Comparison of ENCODE assay signal across 11 cellular contexts in the genomic region with DNA sequence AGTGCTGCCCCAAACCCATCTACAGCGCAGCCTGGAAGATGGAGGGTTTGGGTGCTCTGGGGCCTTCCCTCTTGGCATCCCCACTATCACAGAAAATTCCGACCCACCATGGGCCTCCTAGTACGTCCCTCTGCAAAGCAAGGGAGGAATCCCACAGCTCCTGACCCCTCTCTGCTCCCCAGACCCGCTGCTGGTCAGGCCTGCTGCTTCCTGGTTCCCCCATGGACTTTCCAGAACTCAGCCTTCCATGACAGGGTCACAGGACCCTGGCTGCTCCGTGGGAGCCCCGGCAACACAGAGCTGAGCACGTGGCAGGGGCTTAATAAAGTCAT. TPM values are rescaled to one million over a fixed set of nuclear protein-coding genes. Genes with fewer than 3 reads are reported as not detected.
DNase-seq lines count a peak whose midpoint lies in the region; ATAC-seq and TF ChIP-seq lines count a peak whose summit lies in the region.
"Had no signal": no experiment of that assay in that cellular context is flagged by ENCODE, and none has a peak within 500 bp of the region (broad histone marks: within the 10 kb centered on the region; RNA-seq: fewer than 3 reads in every experiment).

No MANE protein-coding gene starts in this region.

- peak overlapping the region; percentile 39 to 42 for H3K27ac Mint-ChIP-seq in activated naive CD4-positive, alpha-beta T cell treated with anti-CD3 and anti-CD28 coated beads, Interleukin-2, amount 50 U/mL, for 72 hours
- H3K27ac Mint-ChIP-seq in central memory CD8-positive, alpha-beta T cell (ENCODE audit: low read depth): peak overlapping the region; percentile 86

- ATAC-seq in activated naive CD4-positive, alpha-beta T cell treated with anti-CD3 and anti-CD28 coated beads, Interleukin-2, amount 50 U/mL, for 72 hours: no peak
- no peak for ATAC-seq in central memory CD8-positive, alpha-beta T cell (replicated peaks; ENCODE audit: extremely low read depth, poor library complexity, severe bottlenecking)
- ATAC-seq in upper lobe of left lung (ENCODE audit: low FRiP score in 2 of 2) (no peak), HG03439 (IDR thresholded peaks at IDR 0.05; ENCODE audit: unreplicated experiment) (no peak)
- ATAC-seq: Panc1 had no signal

- H3K4me3 ChIP-seq in mucosa of rectum (ENCODE audit: low read length in 2 of 2) (no peak overlapping the region), upper lobe of left lung (peak overlapping the region in 1 of 4 donors; percentile 18)

- H3K27me3 Mint-ChIP-seq in central memory CD8-positive, alpha-beta T cell: no peaks in the 10 kb centered on the region

- H3K9me3 Mint-ChIP-seq in activated naive CD4-positive, alpha-beta T cell treated with anti-CD3 and anti-CD28 coated beads, Interleukin-2, amount 50 U/mL, for 72 hours: peaks cover 0 to 8% of the 10 kb centered on the region in 2 donors
- H3K9me3 Mint-ChIP-seq in central memory CD8-positive, alpha-beta T cell: no peaks in the 10 kb centered on the region

- H3K4me1 Mint-ChIP-seq in central memory CD8-positive, alpha-beta T cell: peaks cover 49% of the 10 kb centered on the region

- H3K36me3 ChIP-seq in mucosa of rectum (ENCODE audit: control insufficient read depth in 2 of 2, insufficient read depth in 2 of 2, low read length in 2 of 2): no peaks in the 10 kb centered on the region
- H3K36me3 ChIP-seq in upper lobe of left lung: no peaks in the 10 kb centered on the region

- TF ChIP-seq POLR2A in upper lobe of left lung (IDR thresholded peaks at IDR 0.05): no peak

- peaks cover 11% of the 10 kb centered on the region in 2 donors for H3K36me3 Mint-ChIP-seq in activated naive CD4-positive, alpha-beta T cell treated with anti-CD3 and anti-CD28 coated beads, Interleukin-2, amount 50 U/mL, for 72 hours
- peaks cover 11% of the 10 kb centered on the region for H3K36me3 Mint-ChIP-seq in central memory CD8-positive, alpha-beta T cell (ENCODE audit: insufficient read depth)

- no peak for TF ChIP-seq CTCF in upper lobe of left lung (IDR thresholded peaks at IDR 0.05)

- no peak overlapping the region for H3K4me3 Mint-ChIP-seq in central memory CD8-positive, alpha-beta T cell

- WGBS in upper lobe of left lung, 2 donors: 70 to 71% methylated on average over 5 to 7 of the region's 7 CpGs

- DNase-seq in activated naive CD4-positive, alpha-beta T cell treated with anti-CD3 and anti-CD28 coated beads, Interleukin-2, amount 50 U/mL, for 72 hours (ENCODE audit: low spot score in 2 of 2): no peak
- DNase-seq in activated naive CD4-positive, alpha-beta T cell treated with anti-CD3 and anti-CD28 coated beads, Interleukin-2, amount 50 U/mL, for 16 hours: no peak
- no peak for DNase-seq in central memory CD8-positive, alpha-beta T cell (ENCODE audit: low spot score in 2 of 2)
- DNase-seq in upper lobe of left lung (no peak), NCI-H2171 (lab: John Stamatoyannopoulos, UW) (no peak), NOMO-1 treated with dmso at 0.1 percent for 144 hours (lab: John Stamatoyannopoulos, UW; ENCODE audit: unreplicated experiment) (no peak)
- DNase-seq: midbrain, NCI-H146 had no signal

- no peak overlapping the region for H3K9ac ChIP-seq in mucosa of rectum (ENCODE audit: low read depth in 1 of 2, low read length in 2 of 2)

- no peaks in the 10 kb centered on the region for H3K27me3 ChIP-seq in mucosa of rectum (ENCODE audit: control insufficient read depth in 2 of 2, insufficient read depth in 2 of 2, low read length in 2 of 2)
- peaks cover 0 to 3% (median 1%) of the 10 kb centered on the region in 4 donors for H3K27me3 ChIP-seq in upper lobe of left lung

- no peaks in the 10 kb centered on the region for H3K9me3 ChIP-seq in mucosa of rectum (ENCODE audit: control insufficient read depth in 2 of 2, low read length in 2 of 2)
- H3K9me3 ChIP-seq in upper lobe of left lung: no peaks in the 10 kb centered on the region

- peak overlapping the region; percentile 23 to 72 for H3K27ac ChIP-seq in mucosa of rectum (ENCODE audit: low read depth in 2 of 2, low read length in 2 of 2)
- peak overlapping the region in 3 of 4 donors; percentile 51 to 77 (median 65) for H3K27ac ChIP-seq in upper lobe of left lung

- TF ChIP-seq EP300 in upper lobe of left lung (IDR thresholded peaks at IDR 0.05): no peak

- peaks cover 22 to 28% of the 10 kb centered on the region in 2 donors for H3K4me1 ChIP-seq in mucosa of rectum (ENCODE audit: control insufficient read depth in 2 of 2, insufficient read depth in 2 of 2, low read length in 2 of 2)
- peaks cover 41 to 56% (median 52%) of the 10 kb centered on the region in 4 donors for H3K4me1 ChIP-seq in upper lobe of left lung

RNA-seq across cellular contexts. Expression of a gene that starts 3.1 kb away (rescaled TPM):
- under 1 TPM; 0.27 to 0.78 TPM for total RNA-seq in activated naive CD4-positive, alpha-beta T cell treated with anti-CD3 and anti-CD28 coated beads, Interleukin-2, amount 50 U/mL, for 72 hours
- total RNA-seq in upper lobe of left lung: 10 to 100 TPM in 2 of 6 donors, 1 to 10 TPM in 4; 6.0 to 25.9 (median 8.0) TPM

RNA-seq across cellular contexts. Expression of a gene that starts 49.8 kb away (rescaled TPM):
- not detected for total RNA-seq in activated naive CD4-positive, alpha-beta T cell treated with anti-CD3 and anti-CD28 coated beads, Interleukin-2, amount 50 U/mL, for 72 hours
- total RNA-seq in upper lobe of left lung: not detected
